ENCODE assay signal across 2 cellular contexts in genomic region chr17:17408236-17408794, GRCh38.
TF ChIP-seq lines count a peak whose summit lies in the region.

No MANE protein-coding gene starts in this region.

TF ChIP-seq in IMR-90, 13 proteins besides CTCF, POLR2A, EP300 and RAD21 (continued from another document):
- peak; percentile 99 for TF ChIP-seq CEBPB (IDR thresholded peaks at IDR 0.05; ENCODE audit: low read depth, low read length)
TF ChIP-seq in IMR-90: peak in this region for 1.

TF ChIP-seq in HepG2, 621 proteins besides CTCF, POLR2A, EP300 and RAD21 (continued from another document and continues in another):
- TF ChIP-seq SOX5 (CRISPR knock-in tag; IDR thresholded peaks at IDR 0.05; ENCODE audit: borderline replicate concordance), result peak; percentile 66; the same call in 1 of the 2 replicates
- TF ChIP-seq SATB2 (CRISPR knock-in tag; IDR thresholded peaks at IDR 0.05), result no peak
- no peak; the same call in 1 of the 2 replicates for TF ChIP-seq NCOR1 (IDR thresholded peaks at IDR 0.05; ENCODE audit: borderline replicate concordance, low read length)
- no peak for TF ChIP-seq RORA (CRISPR knock-in tag; IDR thresholded peaks at IDR 0.05)
- no peak for TF ChIP-seq BRF2 (CRISPR knock-in tag; IDR thresholded peaks at IDR 0.05)
- TF ChIP-seq SOX13 (IDR thresholded peaks at IDR 0.05), result 0 out of 2 replicates have a peak, but pooled peaks have one; percentile 37
- peak in 1 of 2 experiments; percentile 78; a peak in 2 of 4 replicates for TF ChIP-seq SOX13 (CRISPR knock-in tag; conservative IDR thresholded peaks at IDR 0.05 in 1 of 2, IDR thresholded peaks at IDR 0.05 in 1 of 2)
- no peak for TF ChIP-seq ZNF83 (CRISPR knock-in tag; IDR thresholded peaks at IDR 0.05; ENCODE audit: borderline replicate concordance)
- TF ChIP-seq ARNT2 (CRISPR knock-in tag; IDR thresholded peaks at IDR 0.05; ENCODE audit: low read depth), result no peak
- TF ChIP-seq TBL1XR1 (IDR thresholded peaks at IDR 0.05; ENCODE audit: borderline replicate concordance, low read length, partially characterized antibody), result peak; percentile 63
- TF ChIP-seq NBN (conservative IDR thresholded peaks at IDR 0.05), result no peak
- no peak for TF ChIP-seq ZKSCAN1 (IDR thresholded peaks at IDR 0.05; ENCODE audit: low read length)
- TF ChIP-seq ETV5 (CRISPR knock-in tag; IDR thresholded peaks at IDR 0.05; ENCODE audit: borderline replicate concordance), result 0 out of 2 replicates have a peak, but pooled peaks have one; percentile 3
- no peak for TF ChIP-seq ZNF549 (CRISPR knock-in tag; IDR thresholded peaks at IDR 0.05)
- TF ChIP-seq, protein P1, sequence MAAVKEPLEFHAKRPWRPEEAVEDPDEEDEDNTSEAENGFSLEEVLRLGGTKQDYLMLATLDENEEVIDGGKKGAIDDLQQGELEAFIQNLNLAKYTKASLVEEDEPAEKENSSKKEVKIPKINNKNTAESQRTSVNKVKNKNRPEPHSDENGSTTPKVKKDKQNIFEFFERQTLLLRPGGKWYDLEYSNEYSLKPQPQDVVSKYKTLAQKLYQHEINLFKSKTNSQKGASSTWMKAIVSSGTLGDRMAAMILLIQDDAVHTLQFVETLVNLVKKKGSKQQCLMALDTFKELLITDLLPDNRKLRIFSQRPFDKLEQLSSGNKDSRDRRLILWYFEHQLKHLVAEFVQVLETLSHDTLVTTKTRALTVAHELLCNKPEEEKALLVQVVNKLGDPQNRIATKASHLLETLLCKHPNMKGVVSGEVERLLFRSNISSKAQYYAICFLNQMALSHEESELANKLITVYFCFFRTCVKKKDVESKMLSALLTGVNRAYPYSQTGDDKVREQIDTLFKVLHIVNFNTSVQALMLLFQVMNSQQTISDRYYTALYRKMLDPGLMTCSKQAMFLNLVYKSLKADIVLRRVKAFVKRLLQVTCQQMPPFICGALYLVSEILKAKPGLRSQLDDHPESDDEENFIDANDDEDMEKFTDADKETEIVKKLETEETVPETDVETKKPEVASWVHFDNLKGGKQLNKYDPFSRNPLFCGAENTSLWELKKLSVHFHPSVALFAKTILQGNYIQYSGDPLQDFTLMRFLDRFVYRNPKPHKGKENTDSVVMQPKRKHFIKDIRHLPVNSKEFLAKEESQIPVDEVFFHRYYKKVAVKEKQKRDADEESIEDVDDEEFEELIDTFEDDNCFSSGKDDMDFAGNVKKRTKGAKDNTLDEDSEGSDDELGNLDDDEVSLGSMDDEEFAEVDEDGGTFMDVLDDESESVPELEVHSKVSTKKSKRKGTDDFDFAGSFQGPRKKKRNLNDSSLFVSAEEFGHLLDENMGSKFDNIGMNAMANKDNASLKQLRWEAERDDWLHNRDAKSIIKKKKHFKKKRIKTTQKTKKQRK (IDR thresholded peaks at IDR 0.05; ENCODE audit: low read length), result no peak
- TF ChIP-seq IRF9 (CRISPR knock-in tag; IDR thresholded peaks at IDR 0.05; ENCODE audit: borderline replicate concordance), result no peak
- TF ChIP-seq, protein P2, sequence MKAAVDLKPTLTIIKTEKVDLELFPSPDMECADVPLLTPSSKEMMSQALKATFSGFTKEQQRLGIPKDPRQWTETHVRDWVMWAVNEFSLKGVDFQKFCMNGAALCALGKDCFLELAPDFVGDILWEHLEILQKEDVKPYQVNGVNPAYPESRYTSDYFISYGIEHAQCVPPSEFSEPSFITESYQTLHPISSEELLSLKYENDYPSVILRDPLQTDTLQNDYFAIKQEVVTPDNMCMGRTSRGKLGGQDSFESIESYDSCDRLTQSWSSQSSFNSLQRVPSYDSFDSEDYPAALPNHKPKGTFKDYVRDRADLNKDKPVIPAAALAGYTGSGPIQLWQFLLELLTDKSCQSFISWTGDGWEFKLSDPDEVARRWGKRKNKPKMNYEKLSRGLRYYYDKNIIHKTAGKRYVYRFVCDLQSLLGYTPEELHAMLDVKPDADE (CRISPR knock-in tag; IDR thresholded peaks at IDR 0.05), result no peak
- no peak for TF ChIP-seq NAIF1 (CRISPR knock-in tag; IDR thresholded peaks at IDR 0.05; ENCODE audit: borderline replicate concordance)
- TF ChIP-seq TARDBP (CRISPR knock-in tag; IDR thresholded peaks at IDR 0.05), result no peak
- 0 out of 2 replicates have a peak, but pooled peaks have one; percentile 47 for TF ChIP-seq RCOR2 (CRISPR knock-in tag; IDR thresholded peaks at IDR 0.05)
- no peak for TF ChIP-seq IKZF4 (CRISPR knock-in tag; IDR thresholded peaks at IDR 0.05; ENCODE audit: borderline replicate concordance, low read depth, not compliant biosample characterization)
- TF ChIP-seq ZNF33B (CRISPR knock-in tag; IDR thresholded peaks at IDR 0.05), result no peak
- TF ChIP-seq, protein P3, sequence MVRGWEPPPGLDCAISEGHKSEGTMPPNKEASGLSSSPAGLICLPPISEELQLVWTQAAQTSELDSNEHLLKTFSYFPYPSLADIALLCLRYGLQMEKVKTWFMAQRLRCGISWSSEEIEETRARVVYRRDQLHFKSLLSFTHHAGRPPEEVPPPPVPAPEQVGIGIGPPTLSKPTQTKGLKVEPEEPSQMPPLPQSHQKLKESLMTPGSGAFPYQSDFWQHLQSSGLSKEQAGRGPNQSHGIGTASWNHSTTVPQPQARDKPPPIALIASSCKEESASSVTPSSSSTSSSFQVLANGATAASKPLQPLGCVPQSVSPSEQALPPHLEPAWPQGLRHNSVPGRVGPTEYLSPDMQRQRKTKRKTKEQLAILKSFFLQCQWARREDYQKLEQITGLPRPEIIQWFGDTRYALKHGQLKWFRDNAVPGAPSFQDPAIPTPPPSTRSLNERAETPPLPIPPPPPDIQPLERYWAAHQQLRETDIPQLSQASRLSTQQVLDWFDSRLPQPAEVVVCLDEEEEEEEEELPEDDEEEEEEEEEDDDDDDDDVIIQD (CRISPR knock-in tag; IDR thresholded peaks at IDR 0.05; ENCODE audit: low read depth), result no peak
- no peak for TF ChIP-seq ZBTB26 (CRISPR knock-in tag; IDR thresholded peaks at IDR 0.05; ENCODE audit: borderline replicate concordance)
- TF ChIP-seq MEIS1 (CRISPR knock-in tag; IDR thresholded peaks at IDR 0.05; ENCODE audit: borderline replicate concordance), result no peak
- peak in 1 of 2 experiments; percentile 62; a peak in 1 of 4 replicates for TF ChIP-seq ATF4 (CRISPR knock-in tag; IDR thresholded peaks at IDR 0.05)
- peak; percentile 70; the same call in 1 of the 2 replicates for TF ChIP-seq MIXL1 (CRISPR knock-in tag; IDR thresholded peaks at IDR 0.05)
- TF ChIP-seq, protein P4, sequence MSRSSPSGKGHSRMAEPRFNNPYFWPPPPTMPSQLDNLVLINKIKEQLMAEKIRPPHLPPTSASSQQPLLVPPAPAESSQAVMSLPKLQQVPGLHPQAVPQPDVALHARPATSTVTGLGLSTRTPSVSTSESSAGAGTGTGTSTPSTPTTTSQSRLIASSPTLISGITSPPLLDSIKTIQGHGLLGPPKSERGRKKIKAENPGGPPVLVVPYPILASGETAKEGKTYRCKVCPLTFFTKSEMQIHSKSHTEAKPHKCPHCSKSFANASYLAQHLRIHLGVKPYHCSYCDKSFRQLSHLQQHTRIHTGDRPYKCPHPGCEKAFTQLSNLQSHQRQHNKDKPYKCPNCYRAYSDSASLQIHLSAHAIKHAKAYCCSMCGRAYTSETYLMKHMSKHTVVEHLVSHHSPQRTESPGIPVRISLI (CRISPR knock-in tag; IDR thresholded peaks at IDR 0.05; ENCODE audit: borderline replicate concordance), result no peak
- no peak for TF ChIP-seq ZNF616 (CRISPR knock-in tag; IDR thresholded peaks at IDR 0.05; ENCODE audit: low read depth)
- TF ChIP-seq ELF3 (CRISPR knock-in tag; IDR thresholded peaks at IDR 0.05), result peak; percentile 46; the same call in 1 of the 2 replicates
- TF ChIP-seq ZNF160 (CRISPR knock-in tag; IDR thresholded peaks at IDR 0.05), result no peak
- peak; percentile 22; the same call in 1 of the 2 replicates for TF ChIP-seq CREB1 (IDR thresholded peaks at IDR 0.05)
- no peak for TF ChIP-seq CREB1 (CRISPR knock-in tag; IDR thresholded peaks at IDR 0.05)
- TF ChIP-seq MED1 (CRISPR knock-in tag; IDR thresholded peaks at IDR 0.05), result peak; percentile 56; the same call in 1 of the 2 replicates
- TF ChIP-seq RBFOX2 (IDR thresholded peaks at IDR 0.05; ENCODE audit: low read depth, low read length), result no peak
- TF ChIP-seq HNRNPH1 (optimal IDR thresholded peaks at IDR 0.05; ENCODE audit: low read depth, low read length), result no peak
- TF ChIP-seq ZBTB40 (IDR thresholded peaks at IDR 0.05), result peak; percentile 98
- TF ChIP-seq ZBTB40 (CRISPR knock-in tag; IDR thresholded peaks at IDR 0.05), result peak; percentile 100
- TF ChIP-seq ZNF713 (CRISPR knock-in tag; IDR thresholded peaks at IDR 0.05), result no peak
